In genomic region chr22:47277001-47277400, GRCh38 we compare ENCODE assay signal across 30 cellular contexts.
"Had no signal": no experiment of that assay in that cellular context is flagged by ENCODE, and none has a peak within 500 bp of the region (broad histone marks: within the 10 kb centered on the region; RNA-seq: fewer than 3 reads in every experiment).

No MANE protein-coding gene starts in this region.

- DNase-seq: activated CD4-positive, alpha-beta memory T cell treated with anti-CD3 and anti-CD28 coated beads for 36 hours; activated CD4-positive, alpha-beta T cell treated with anti-CD3 and anti-CD28 coated beads for 36 hours; activated CD4-positive, alpha-beta T cell treated with anti-CD3 and anti-CD28 coated beads, Interleukin-2, amount 10 ng/mL, durations not matched to agents 24 days and 14 days; activated CD4-positive, CD25-positive, alpha-beta regulatory T cell; activated CD4-positive, CD25-positive, alpha-beta regulatory T cell treated with anti-CD3 and anti-CD28 coated beads, Interleukin-2, amount 50 U/mL, for 72 hours; activated CD8-positive, alpha-beta memory T cell treated with anti-CD3 and anti-CD28 coated beads, Interleukin-2, amount 10 ng/mL, durations not matched to agents 7 days and 5 days; activated CD8-positive, alpha-beta memory T cell treated with anti-CD3 and anti-CD28 coated beads, Interleukin-2, amount 50 U/mL, for 4 hours; activated CD8-positive, alpha-beta T cell treated with anti-CD3 and anti-CD28 coated beads, Interleukin-2, amount 10 ng/mL, durations not matched to agents 7 days and 5 days; activated gamma-delta T cell; activated naive CD4-positive, alpha-beta T cell; activated naive CD4-positive, alpha-beta T cell treated with anti-CD3 and anti-CD28 coated beads, Interleukin-2, amount 10 ng/mL, durations not matched to agents 7 days and 5 days; activated T-cell treated with anti-CD3 and anti-CD28 coated beads, Interleukin-2, amount 50 U/mL, for 24 hours; activated T-cell treated with anti-CD3 and anti-CD28 coated beads, Interleukin-2, amount 50 U/mL, for 72 hours; adrenal gland; central memory CD4-positive, alpha-beta T cell; cerebellar nuclear complex; dorsolateral prefrontal cortex; effector memory CD4-positive, alpha-beta T cell; endodermal cell; foreskin fibroblast; head of caudate nucleus; T-helper 2 cell had no signal

- H3K4me1 ChIP-seq: adrenal gland, ascending aorta, breast epithelium had no signal

- H3K4me3 ChIP-seq: adrenal gland, ascending aorta, breast epithelium, cardiac muscle cell, coronary artery, dorsolateral prefrontal cortex had no signal

- H3K4me3 Mint-ChIP-seq: activated CD4-positive, alpha-beta memory T cell treated with anti-CD3 and anti-CD28 coated beads for 36 hours; activated CD4-positive, alpha-beta T cell treated with anti-CD3 and anti-CD28 coated beads for 36 hours; activated CD4-positive, alpha-beta T cell treated with anti-CD3 and anti-CD28 coated beads, Interleukin-2, amount 10 ng/mL, durations not matched to agents 24 days and 14 days; activated CD8-positive, alpha-beta memory T cell treated with anti-CD3 and anti-CD28 coated beads, Interleukin-2, amount 10 ng/mL, durations not matched to agents 7 days and 5 days; activated CD8-positive, alpha-beta T cell treated with anti-CD3 and anti-CD28 coated beads, Interleukin-2, amount 10 ng/mL, durations not matched to agents 7 days and 5 days; activated naive CD4-positive, alpha-beta T cell treated with anti-CD3 and anti-CD28 coated beads, Interleukin-2, amount 10 ng/mL, durations not matched to agents 7 days and 5 days; activated T-cell treated with anti-CD3 and anti-CD28 coated beads, Interleukin-2, amount 50 U/mL, for 24 hours; activated T-cell treated with anti-CD3 and anti-CD28 coated beads, Interleukin-2, amount 50 U/mL, for 72 hours; brain; dendritic cell treated with granulocyte-macrophage colony-stimulating factor and Interleukin-4, amounts not matched to agents 40 ng/mL and 50 ng/mL, for 4 days; endodermal cell had no signal

- H3K27me3 Mint-ChIP-seq: activated CD4-positive, alpha-beta T cell treated with anti-CD3 and anti-CD28 coated beads, Interleukin-2, amount 10 ng/mL, durations not matched to agents 24 days and 14 days; activated CD8-positive, alpha-beta memory T cell treated with anti-CD3 and anti-CD28 coated beads, Interleukin-2, amount 10 ng/mL, durations not matched to agents 7 days and 5 days had no signal

- H3K9me3 Mint-ChIP-seq: activated CD4-positive, alpha-beta memory T cell treated with anti-CD3 and anti-CD28 coated beads for 36 hours; activated CD4-positive, alpha-beta T cell treated with anti-CD3 and anti-CD28 coated beads, Interleukin-2, amount 10 ng/mL, durations not matched to agents 24 days and 14 days; activated naive CD4-positive, alpha-beta T cell treated with anti-CD3 and anti-CD28 coated beads, Interleukin-2, amount 10 ng/mL, durations not matched to agents 7 days and 5 days; activated naive CD4-positive, alpha-beta T cell treated with anti-CD3 and anti-CD28 coated beads, Interleukin-2, amount 50 U/mL, for 72 hours; activated T-cell treated with anti-CD3 and anti-CD28 coated beads, Interleukin-2, amount 50 U/mL, for 24 hours; activated T-cell treated with anti-CD3 and anti-CD28 coated beads, Interleukin-2, amount 50 U/mL, for 72 hours; dendritic cell treated with granulocyte-macrophage colony-stimulating factor and Interleukin-4, amounts not matched to agents 40 ng/mL and 50 ng/mL, for 4 days had no signal

- H3K9me3 ChIP-seq: adrenal gland, ascending aorta, breast epithelium had no signal

- H3K27ac Mint-ChIP-seq: activated CD4-positive, alpha-beta memory T cell treated with anti-CD3 and anti-CD28 coated beads for 36 hours; activated CD4-positive, alpha-beta T cell treated with anti-CD3 and anti-CD28 coated beads for 36 hours; activated CD4-positive, alpha-beta T cell treated with anti-CD3 and anti-CD28 coated beads, Interleukin-2, amount 10 ng/mL, durations not matched to agents 24 days and 14 days; activated CD8-positive, alpha-beta memory T cell treated with anti-CD3 and anti-CD28 coated beads, Interleukin-2, amount 10 ng/mL, durations not matched to agents 7 days and 5 days; activated CD8-positive, alpha-beta T cell treated with anti-CD3 and anti-CD28 coated beads, Interleukin-2, amount 10 ng/mL, durations not matched to agents 7 days and 5 days; activated naive CD4-positive, alpha-beta T cell treated with anti-CD3 and anti-CD28 coated beads, Interleukin-2, amount 10 ng/mL, durations not matched to agents 7 days and 5 days; activated T-cell treated with anti-CD3 and anti-CD28 coated beads, Interleukin-2, amount 50 U/mL, for 24 hours; activated T-cell treated with anti-CD3 and anti-CD28 coated beads, Interleukin-2, amount 50 U/mL, for 72 hours; dendritic cell treated with granulocyte-macrophage colony-stimulating factor and Interleukin-4, amounts not matched to agents 40 ng/mL and 50 ng/mL, for 4 days; endodermal cell had no signal

- H3K4me1 Mint-ChIP-seq: activated CD4-positive, alpha-beta T cell treated with anti-CD3 and anti-CD28 coated beads for 36 hours; activated CD4-positive, alpha-beta T cell treated with anti-CD3 and anti-CD28 coated beads, Interleukin-2, amount 10 ng/mL, durations not matched to agents 24 days and 14 days; activated CD8-positive, alpha-beta memory T cell treated with anti-CD3 and anti-CD28 coated beads, Interleukin-2, amount 10 ng/mL, durations not matched to agents 7 days and 5 days; activated naive CD4-positive, alpha-beta T cell treated with anti-CD3 and anti-CD28 coated beads, Interleukin-2, amount 10 ng/mL, durations not matched to agents 7 days and 5 days; endodermal cell had no signal

- ATAC-seq: activated CD4-positive, alpha-beta T cell treated with anti-CD3 and anti-CD28 coated beads for 36 hours; activated CD8-positive, alpha-beta memory T cell treated with anti-CD3 and anti-CD28 coated beads, Interleukin-2, amount 10 ng/mL, durations not matched to agents 7 days and 5 days; activated CD8-positive, alpha-beta T cell treated with anti-CD3 and anti-CD28 coated beads, Interleukin-2, amount 10 ng/mL, durations not matched to agents 7 days and 5 days; activated naive CD4-positive, alpha-beta T cell treated with anti-CD3 and anti-CD28 coated beads, Interleukin-2, amount 50 U/mL, for 72 hours; activated T-cell treated with anti-CD3 and anti-CD28 coated beads, Interleukin-2, amount 50 U/mL, for 72 hours; esophagus mucosa had no signal

- H3K27me3 ChIP-seq: ascending aorta, cardiac muscle cell had no signal

- H3K27ac ChIP-seq: adrenal gland, ascending aorta, breast epithelium, cardiac muscle cell, coronary artery had no signal

- H3K36me3 ChIP-seq: adrenal gland, ascending aorta, breast epithelium, cardiac muscle cell had no signal

- H3K36me3 Mint-ChIP-seq: activated CD4-positive, alpha-beta memory T cell treated with anti-CD3 and anti-CD28 coated beads for 36 hours; activated CD8-positive, alpha-beta memory T cell treated with anti-CD3 and anti-CD28 coated beads, Interleukin-2, amount 10 ng/mL, durations not matched to agents 7 days and 5 days; activated naive CD4-positive, alpha-beta T cell treated with anti-CD3 and anti-CD28 coated beads, Interleukin-2, amount 10 ng/mL, durations not matched to agents 7 days and 5 days; activated naive CD4-positive, alpha-beta T cell treated with anti-CD3 and anti-CD28 coated beads, Interleukin-2, amount 50 U/mL, for 72 hours; brain had no signal
